ENCODE assay signal across 11 cellular contexts in genomic region chr9:76610009-76610352, GRCh38.
A peak's percentile ranks its signal among the peaks of the same experiment; 100 is the strongest.
DNase-seq lines count a peak whose midpoint lies in the region; ATAC-seq and TF ChIP-seq lines count a peak whose summit lies in the region.
"Had no signal": no experiment of that assay in that cellular context is flagged by ENCODE, and none has a peak within 500 bp of the region (broad histone marks: within the 10 kb centered on the region; RNA-seq: fewer than 3 reads in every experiment).

No MANE protein-coding gene starts in this region.

- H3K4me3 ChIP-seq in psoas muscle, result no peak overlapping the region

- DNase-seq in CD14-positive monocyte (ENCODE audit: low spot score), result peak; percentile 65
- peak; percentile 29 for DNase-seq in SK-N-DZ (ENCODE audit: low spot score)
- peak; percentile 62 for DNase-seq in glutamatergic neuron
- DNase-seq in psoas muscle, result peak; percentile 82 to 85
- DNase-seq in GM19238 (ENCODE audit: insufficient read length, low spot score), result no peak
- DNase-seq in NCI-H1417 treated with DMSO at 0.1 percent for 48 hours (lab: John Stamatoyannopoulos, UW), result no peak
- DNase-seq: activated T-cell treated with anti-CD3 and anti-CD28 coated beads for 4 hours; CD8-positive, alpha-beta T cell had no signal

- ATAC-seq in psoas muscle (peak; percentile 28 to 85 (median 78)), HG03442 (IDR thresholded peaks at IDR 0.05; ENCODE audit: unreplicated experiment) (no peak), HG02840 (IDR thresholded peaks at IDR 0.05; ENCODE audit: low FRiP score, unreplicated experiment) (no peak)
- ATAC-seq: CD8-positive, alpha-beta T cell had no signal

- intact Hi-C loops in CD14-positive monocyte (cut with micrococcal nuclease), result no loop called here
- intact Hi-C loops in psoas muscle (cut with DNase I), result no loop called here

- H3K27me3 ChIP-seq in psoas muscle (ENCODE audit: insufficient read depth in 3 of 3, low read length in 2 of 3), result no peaks in the 10 kb centered on the region
- H3K27me3 ChIP-seq: neutrophil had no signal

- H3K9me3 ChIP-seq in psoas muscle, result no peaks in the 10 kb centered on the region
- H3K9me3 ChIP-seq: neutrophil had no signal

- H3K9me3 Mint-ChIP-seq in CD14-positive monocyte (no peaks in the 10 kb centered on the region), glutamatergic neuron (ENCODE audit: unreplicated experiment) (peaks cover 7% of the 10 kb centered on the region)
- H3K9me3 Mint-ChIP-seq: CD8-positive, alpha-beta T cell had no signal

- no peak overlapping the region for H3K27ac ChIP-seq in psoas muscle

- no peak overlapping the region for H3K4me3 Mint-ChIP-seq in CD14-positive monocyte
- H3K4me3 Mint-ChIP-seq in glutamatergic neuron (ENCODE audit: unreplicated experiment), result no peak overlapping the region
- H3K4me3 Mint-ChIP-seq: CD8-positive, alpha-beta T cell had no signal

- H3K4me1 ChIP-seq in psoas muscle, result no peaks in the 10 kb centered on the region

- TF ChIP-seq CTCF in CD14-positive monocyte (IDR thresholded peaks at IDR 0.05) (no peak), glutamatergic neuron (IDR thresholded peaks at IDR 0.05; ENCODE audit: partially characterized antibody, unreplicated experiment) (no peak), psoas muscle (IDR thresholded peaks at IDR 0.05) (no peak)

- H3K36me3 ChIP-seq in psoas muscle (ENCODE audit: insufficient read depth in 1 of 2, low read depth in 1 of 2), result no peaks in the 10 kb centered on the region
- H3K36me3 ChIP-seq: neutrophil had no signal

- peaks cover 2 to 3% of the 10 kb centered on the region in 2 donors for H3K36me3 Mint-ChIP-seq in CD14-positive monocyte
- H3K36me3 Mint-ChIP-seq in glutamatergic neuron (ENCODE audit: unreplicated experiment), result no peaks in the 10 kb centered on the region
- H3K36me3 Mint-ChIP-seq: CD8-positive, alpha-beta T cell had no signal

- 17 to 26% (median 19%) methylated on average over 5 of the region's 5 CpGs for WGBS in psoas muscle, 3 donors

- H3K4me1 Mint-ChIP-seq in CD14-positive monocyte (peaks cover 52% of the 10 kb centered on the region), glutamatergic neuron (ENCODE audit: low read depth, unreplicated experiment) (peaks cover 11% of the 10 kb centered on the region)

- no peaks in the 10 kb centered on the region for H3K27me3 Mint-ChIP-seq in CD14-positive monocyte (ENCODE audit: low read depth in 3 of 3)
- H3K27me3 Mint-ChIP-seq in glutamatergic neuron (ENCODE audit: unreplicated experiment), result no peaks in the 10 kb centered on the region

- H3K27ac Mint-ChIP-seq in CD14-positive monocyte (peak overlapping the region in 6 of 7 donors; percentile 21 to 75 (median 66)), glutamatergic neuron (ENCODE audit: unreplicated experiment) (peak overlapping the region; percentile 26)
- H3K27ac Mint-ChIP-seq: CD8-positive, alpha-beta T cell had no signal

Comparison
In these comparisons a context has a peak if more than half of its experiments do, and no peak if none do; other contexts are left out.
1. DNase-seq: peak in CD14-positive monocyte (single experiment), SK-N-DZ (single experiment), glutamatergic neuron (single experiment) and psoas muscle (2 of 2); none in GM19238 (single experiment) and NCI-H1417 treated with DMSO at 0.1 percent for 48 hours (single experiment).
2. ATAC-seq: peak in psoas muscle (4 of 4); none in HG03442 (single experiment) and HG02840 (single experiment).